ENCODE assay signal across 12 cellular contexts in the genomic region with DNA sequence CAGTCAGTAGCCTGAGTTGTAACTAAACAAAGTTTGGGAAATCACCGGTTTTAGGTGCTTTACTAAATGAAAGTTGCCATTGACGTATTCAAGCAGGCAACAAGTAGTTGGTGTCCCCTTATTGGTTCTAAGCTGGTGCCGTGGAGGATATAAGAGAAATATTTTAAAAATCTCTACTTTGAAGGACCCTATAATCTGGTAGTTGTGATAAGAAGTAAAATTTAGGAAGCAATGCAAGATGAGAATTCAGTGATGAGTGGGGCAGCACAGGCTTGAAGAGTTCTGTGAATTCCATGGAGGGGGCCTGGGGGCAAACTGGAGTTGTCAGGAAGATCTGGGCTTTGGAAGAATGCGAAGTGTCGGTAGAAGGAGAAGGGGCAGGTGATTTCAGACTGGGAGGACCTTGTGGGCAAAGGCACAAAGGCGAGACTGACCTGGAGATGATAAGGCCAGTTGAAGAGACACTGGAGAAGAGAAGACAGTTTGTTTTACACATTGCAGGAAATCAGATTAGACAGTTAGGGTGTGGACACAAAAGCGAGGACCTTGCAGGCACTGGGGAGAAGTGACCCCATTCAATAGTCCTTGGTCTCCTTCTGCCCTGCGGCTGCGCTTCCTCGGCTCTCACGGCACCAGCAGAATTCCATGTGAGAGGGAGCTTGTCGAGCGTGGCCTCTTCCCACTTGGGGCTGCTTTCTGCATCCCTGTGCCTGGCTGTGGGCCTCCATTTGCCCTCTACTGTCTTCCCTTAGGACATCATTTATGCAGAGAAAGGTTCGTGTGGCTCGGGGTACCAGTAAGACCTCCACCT. TPM values are rescaled to one million over a fixed set of nuclear protein-coding genes. Genes with fewer than 3 reads are reported as not detected.
DNase-seq lines count a peak whose midpoint lies in the region; ATAC-seq and TF ChIP-seq lines count a peak whose summit lies in the region.
"Had no signal": no experiment of that assay in that cellular context is flagged by ENCODE, and none has a peak within 500 bp of the region (broad histone marks: within the 10 kb centered on the region; RNA-seq: fewer than 3 reads in every experiment).

No MANE protein-coding gene starts in this region.

- H3K9me3 ChIP-seq in A673 (ENCODE audit: low read depth, low read length, poor library complexity, severe bottlenecking) (no peaks in the 10 kb centered on the region), mononuclear cell (ENCODE audit: low read depth, low read length) (no peaks in the 10 kb centered on the region)

- ATAC-seq in HG03342 (IDR thresholded peaks at IDR 0.05; ENCODE audit: unreplicated experiment), result no peak
- ATAC-seq in HG03460 (IDR thresholded peaks at IDR 0.05; ENCODE audit: unreplicated experiment), result no peak

- CTCF ChIA-PET in A673 (lab: Charles Lee), result interaction anchor here (0.8 kb wide), 1 partner anchor 118 kb away, joined by 4 read pairs; no protein-coding TSS in a partner anchor
- CTCF ChIA-PET in activated CD4-positive, alpha-beta memory T cell treated with anti-CD3 and anti-CD28 coated beads, Interleukin-2, amount 10 ng/mL, durations not matched to agents 7 days and 5 days (lab: Charles Lee), result interaction anchor here (0.8 to 2.8 kb wide), 10 partner anchors 9 to 142 kb away, joined by 3 to 20 read pairs (median 6); a partner anchor contains a TSS

- peaks cover 17% of the 10 kb centered on the region for H3K36me3 ChIP-seq in A673 (ENCODE audit: insufficient read depth, low read length, poor library complexity, severe bottlenecking)

- H3K4me1 Mint-ChIP-seq in activated CD4-positive, alpha-beta memory T cell treated with anti-CD3 and anti-CD28 coated beads, Interleukin-2, amount 10 ng/mL, durations not matched to agents 7 days and 5 days, result peaks cover 44% of the 10 kb centered on the region

- DNase-seq in A673 (ENCODE audit: low spot score), result peak; percentile 45
- DNase-seq in activated CD4-positive, alpha-beta memory T cell treated with anti-CD3 and anti-CD28 coated beads, Interleukin-2, amount 10 ng/mL, durations not matched to agents 7 days and 5 days, result no peak
- no peak for DNase-seq in GM13976 (ENCODE audit: low spot score)
- no peak for DNase-seq in dorsolateral prefrontal cortex
- DNase-seq: NCI-H1930 had no signal

- BruUV-seq in A673 (replicated peaks; lab: Mats Ljungman, UMichigan), result no TSS peak

- no peak for TF ChIP-seq CTCF in A673 (conservative IDR thresholded peaks at IDR 0.05; ENCODE audit: low read depth, low read length)
- no peak for TF ChIP-seq CTCF in GM13976 (IDR thresholded peaks at IDR 0.05; ENCODE audit: borderline replicate concordance, control extremely low read depth, extremely low read depth, insufficient read depth, missing control alignments)
- no peak for TF ChIP-seq CTCF in dorsolateral prefrontal cortex (IDR thresholded peaks at IDR 0.05 in 54 of 56, conservative IDR thresholded peaks at IDR 0.05 in 2 of 56; ENCODE audit: low read depth in 1 of 56, partially characterized antibody in 56 of 56)

- H3K27ac ChIP-seq in A673 (ENCODE audit: low read depth, low read length, poor library complexity, severe bottlenecking) (peak overlapping the region; percentile 97), dorsolateral prefrontal cortex (peak overlapping the region in 2 of 59 donors; percentile 8 to 49)
- H3K27ac ChIP-seq: C4-2B had no signal

- in situ Hi-C loops in GM13976 (cut with MboI; ENCODE audit: low sequenced_read_pairs, unreplicated experiment), result no loop called here

- H3K4me3 Mint-ChIP-seq in activated CD4-positive, alpha-beta memory T cell treated with anti-CD3 and anti-CD28 coated beads, Interleukin-2, amount 10 ng/mL, durations not matched to agents 7 days and 5 days, result peak overlapping the region; percentile 97

- no peaks in the 10 kb centered on the region for H3K27me3 Mint-ChIP-seq in activated CD4-positive, alpha-beta memory T cell treated with anti-CD3 and anti-CD28 coated beads, Interleukin-2, amount 10 ng/mL, durations not matched to agents 7 days and 5 days

- H3K4me1 ChIP-seq in A673 (ENCODE audit: insufficient read depth, low read length, poor library complexity, severe bottlenecking) (peaks cover 50% of the 10 kb centered on the region), mononuclear cell (ENCODE audit: insufficient read depth, low read length) (peaks cover 93% of the 10 kb centered on the region)

- H3K36me3 Mint-ChIP-seq in activated CD4-positive, alpha-beta memory T cell treated with anti-CD3 and anti-CD28 coated beads, Interleukin-2, amount 10 ng/mL, durations not matched to agents 7 days and 5 days (ENCODE audit: low read depth), result peaks cover 59% of the 10 kb centered on the region

- H3K27ac Mint-ChIP-seq in activated CD4-positive, alpha-beta memory T cell treated with anti-CD3 and anti-CD28 coated beads, Interleukin-2, amount 10 ng/mL, durations not matched to agents 7 days and 5 days, result peak overlapping the region; percentile 99

- POLR2A ChIA-PET in A673 (lab: Charles Lee; ENCODE audit: low non-redundant PET), result no interaction called here
- POLR2A ChIA-PET in activated CD4-positive, alpha-beta memory T cell treated with anti-CD3 and anti-CD28 coated beads, Interleukin-2, amount 10 ng/mL, durations not matched to agents 7 days and 5 days (lab: Charles Lee), result interaction anchor here (0.9 to 7.9 kb wide), 16 partner anchors 10 to 1166 kb away, joined by 3 to 333 read pairs (median 10); a partner anchor contains a TSS

- peak overlapping the region; percentile 78 for H3K4me3 ChIP-seq in A673 (ENCODE audit: low read depth, low read length, poor library complexity, severe bottlenecking)
- H3K4me3 ChIP-seq in mononuclear cell (ENCODE audit: low read length), result peak overlapping the region; percentile 91
- H3K4me3 ChIP-seq in dorsolateral prefrontal cortex, result peak overlapping the region in 12 of 59 donors; percentile 4 to 40 (median 10)

- intact Hi-C loops in A673 (cut with micrococcal nuclease; ENCODE audit: unreplicated experiment) (loop anchor here (2.0 to 5.0 kb wide), 2 partner anchors 46 to 141 kb away; a partner anchor contains a TSS), dorsolateral prefrontal cortex (cut with DNase I) (no loop called here)

- H3K27me3 ChIP-seq in A673 (replicated peaks; ENCODE audit: insufficient read depth, low read depth, low read length, poor library complexity) (no peaks in the 10 kb centered on the region), mononuclear cell (ENCODE audit: insufficient read depth, low read length) (no peaks in the 10 kb centered on the region), dorsolateral prefrontal cortex (peaks cover 0 to 5% (median 0%) of the 10 kb centered on the region in 45 donors)

- no peaks in the 10 kb centered on the region for H3K9me3 Mint-ChIP-seq in activated CD4-positive, alpha-beta memory T cell treated with anti-CD3 and anti-CD28 coated beads, Interleukin-2, amount 10 ng/mL, durations not matched to agents 7 days and 5 days

- peak; percentile 63 for TF ChIP-seq POLR2A in GM19193 (IDR thresholded peaks at IDR 0.05; ENCODE audit: extremely low read depth, insufficient read depth, insufficient read length)

RNA-seq across cellular contexts. Expression of a gene that starts 1.3 kb away (rescaled TPM):
- total RNA-seq in A673 (2021) (66.8 and 74.2 TPM in 2 replicates), mononuclear cell (164 TPM), dorsolateral prefrontal cortex (1 to 10 TPM in 44 of 120 experiments, under 1 TPM in 44, not detected in 32; 0.10 to 3.0 (median 1.00) TPM)
- total RNA-seq in activated CD4-positive, alpha-beta memory T cell treated with anti-CD3 and anti-CD28 coated beads, Interleukin-2, amount 10 ng/mL, durations not matched to agents 7 days and 5 days, result 100 to 1,000 TPM; 125 to 126 TPM
- total RNA-seq: astrocyte, pulmonary artery endothelial cell had no signal

Comparison
In these comparisons a context has a peak if more than half of its experiments do, and no peak if none do; other contexts are left out.
1. RNA of a gene that starts 1.3 kb away (total RNA-seq): 164 TPM in mononuclear cell (single experiment), 125 to 126 TPM in activated CD4-positive, alpha-beta memory T cell treated with anti-CD3 and anti-CD28 coated beads, Interleukin-2, amount 10 ng/mL, durations not matched to agents 7 days and 5 days and 66.8 to 74.2 TPM in A673; 0.10 to 3.0 TPM in dorsolateral prefrontal cortex; every median in the first group is over 10 times any median in the second.